Comparison of ENCODE assay signal across 1 cellular context in the genomic region with DNA sequence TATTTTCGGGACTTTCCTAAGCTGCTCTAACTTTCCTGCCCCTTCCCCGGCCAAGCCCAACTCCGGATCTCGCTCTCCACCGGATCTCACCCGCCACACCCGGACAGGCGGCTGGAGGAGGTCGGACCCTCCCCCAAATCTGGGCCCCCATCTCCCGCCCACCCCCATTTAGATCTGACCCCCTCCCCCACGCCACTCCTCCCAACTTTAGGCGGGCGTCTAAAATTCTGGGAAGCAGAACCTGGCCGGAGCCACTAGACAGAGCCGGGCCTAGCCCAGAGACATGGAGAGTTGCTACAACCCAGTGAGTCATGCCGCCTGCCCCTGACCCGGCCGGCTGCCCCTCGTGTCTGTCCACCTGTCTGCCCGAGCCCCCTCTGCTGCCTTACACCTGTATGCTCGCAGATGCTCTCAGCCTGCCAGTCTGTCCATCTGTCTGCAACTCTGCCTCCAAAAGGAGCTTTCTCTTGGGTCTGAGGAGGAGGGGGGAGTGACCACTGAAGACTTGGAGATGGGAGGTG.
TF ChIP-seq lines count a peak whose summit lies in the region.

A gene (plus strand): TSS at position 29 of the 521 bp plus-strand sequence. CDS start 255 bp downstream, at position 284.

TF ChIP-seq in liver, 16 proteins besides CTCF, POLR2A, EP300 and RAD21 (continued from another document):
- no peak for TF ChIP-seq YY1 (IDR thresholded peaks at IDR 0.05)
- TF ChIP-seq FOXA2 (IDR thresholded peaks at IDR 0.05) = no peak
